Comparison of ENCODE assay signal across 8 cellular contexts in the genomic region with DNA sequence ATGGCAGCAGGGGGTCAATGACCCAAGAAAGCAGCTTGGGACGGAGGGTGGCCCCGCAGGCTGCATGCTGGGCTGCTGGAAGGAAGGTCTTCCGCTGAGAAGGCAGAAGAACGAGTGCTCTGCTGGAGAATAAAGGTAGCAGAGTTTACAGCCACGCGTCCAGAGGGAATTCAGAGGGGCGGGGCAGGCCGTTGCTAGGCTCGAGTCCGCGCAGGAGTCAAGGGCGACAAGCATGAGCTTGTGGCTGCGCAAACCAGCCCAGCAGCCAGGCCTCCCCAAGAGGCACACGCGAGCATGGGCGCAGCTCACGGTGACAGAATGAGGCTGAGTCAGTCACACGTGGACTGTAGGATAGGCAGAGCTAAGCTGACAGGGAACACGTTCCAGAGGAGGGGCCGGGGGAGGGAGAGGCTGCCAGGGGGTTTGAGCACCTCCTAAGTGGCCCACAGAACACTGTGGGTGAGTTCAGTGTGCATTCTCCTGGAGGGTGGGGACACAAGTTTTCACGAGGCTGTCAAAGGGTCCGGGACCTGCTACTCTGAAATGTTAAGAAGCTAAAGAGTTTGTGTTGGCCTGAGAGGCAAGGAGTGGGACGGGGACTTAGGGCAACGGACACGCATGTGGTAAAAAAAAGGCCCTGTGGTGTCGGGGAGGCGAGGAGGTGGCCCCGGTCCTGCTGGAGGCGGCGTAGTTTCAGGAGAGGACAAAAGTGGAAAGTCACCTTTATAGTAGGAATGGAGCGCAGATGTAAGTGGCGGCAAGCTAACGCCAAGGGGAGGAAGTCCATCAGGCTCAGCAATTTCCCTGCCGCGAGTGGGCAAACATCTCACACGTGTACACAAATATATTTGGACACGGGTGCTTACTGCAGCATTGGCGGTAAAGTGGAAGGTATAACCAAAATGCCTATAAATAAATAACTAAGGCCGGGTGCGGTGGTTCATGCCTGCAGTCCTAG. TPM values are rescaled to one million over a fixed set of nuclear protein-coding genes. Genes with fewer than 3 reads are reported as not detected.
DNase-seq lines count a peak whose midpoint lies in the region; ATAC-seq, FAIRE-seq and TF ChIP-seq lines count a peak whose summit lies in the region.

No MANE protein-coding gene starts in this region.

- no peaks in the 10 kb centered on the region for H3K9me3 Mint-ChIP-seq in stimulated activated naive CD8-positive, alpha-beta T cell treated with anti-CD3 and anti-CD28 coated beads, Interleukin-15, amount 100 ng/mL, for 72 hours

- peaks cover 46% of the 10 kb centered on the region for H3K4me1 ChIP-seq in keratinocyte (ENCODE audit: control insufficient read depth, extremely low read depth, insufficient read depth, low read length)
- peaks cover 0 to 12% of the 10 kb centered on the region in 2 donors for H3K4me1 ChIP-seq in small intestine (ENCODE audit: control insufficient read depth in 2 of 2, insufficient read depth in 1 of 2, low read depth in 1 of 2, low read length in 1 of 2)

- no peaks in the 10 kb centered on the region for H4K20me1 ChIP-seq in keratinocyte (ENCODE audit: control insufficient read depth, extremely low read depth, insufficient read depth, low read length)

- no peaks in the 10 kb centered on the region for H3K9me1 ChIP-seq in keratinocyte (ENCODE audit: control insufficient read depth, extremely low read depth, insufficient read depth, low read length)

- peak in 1 of 3 experiments; percentile 33 for TF ChIP-seq CTCF in keratinocyte (optimal IDR thresholded peaks at IDR 0.05 in 1 of 3, IDR thresholded peaks at IDR 0.05 in 1 of 3, conservative IDR thresholded peaks at IDR 0.05 in 1 of 3; ENCODE audit: extremely low read depth in 1 of 3, insufficient read depth in 2 of 3, low read length in 3 of 3)

- H3K27me3 ChIP-seq in keratinocyte (ENCODE audit: control insufficient read depth, extremely low read depth, insufficient read depth, low read length) (no peaks in the 10 kb centered on the region), small intestine (ENCODE audit: control insufficient read depth in 2 of 2, insufficient read depth in 2 of 2, low read length in 2 of 2) (no peaks in the 10 kb centered on the region)

- H3K27me3 Mint-ChIP-seq in stimulated activated naive CD8-positive, alpha-beta T cell treated with anti-CD3 and anti-CD28 coated beads, Interleukin-15, amount 100 ng/mL, for 72 hours, result no peaks in the 10 kb centered on the region

- dilution Hi-C loops in keratinocyte (cut with MboI; ENCODE audit: extremely low pct_ligation_motif_present, low sequenced_read_pairs), result no loop called here

- no peak overlapping the region for H3K4me3 Mint-ChIP-seq in stimulated activated naive CD8-positive, alpha-beta T cell treated with anti-CD3 and anti-CD28 coated beads, Interleukin-15, amount 100 ng/mL, for 72 hours

- FAIRE-seq in keratinocyte (lab: Jason Lieb, UNC) (peak; percentile 80), small intestine (lab: Jason Lieb, UNC) (no peak)

- H3K4me2 ChIP-seq in keratinocyte (ENCODE audit: control insufficient read depth, extremely low read depth, insufficient read depth, low read depth, low read length), result peak overlapping the region; percentile 89

- peak overlapping the region; percentile 87 for H3K9ac ChIP-seq in keratinocyte (ENCODE audit: control insufficient read depth, extremely low read depth, insufficient read depth, low read length)

- H2AFZ ChIP-seq in keratinocyte (ENCODE audit: control insufficient read depth, low read length), result peak overlapping the region; percentile 64

- H3K27ac ChIP-seq in keratinocyte (ENCODE audit: control insufficient read depth, insufficient read depth, low read length), result peak overlapping the region; percentile 96
- peak overlapping the region; percentile 14 to 73 for H3K27ac ChIP-seq in small intestine (ENCODE audit: low read depth in 1 of 2, low read length in 1 of 2)

- DNase-seq in D341Med (ENCODE audit: low spot score) (peak; percentile 47), NCI-H1930 (lab: John Stamatoyannopoulos, UW) (peak; percentile 4 to 35), T47D (ENCODE audit: low read depth in 1 of 2, low spot score in 1 of 2) (peak; percentile 40 to 89), keratinocyte (ENCODE audit: low read depth, low spot score) (peak; percentile 94), small intestine (peak; percentile 88), activated gamma-delta T cell treated with Interleukin-2 at 50 U/mL for 16 hours (no peak)
- no peak for DNase-seq in stimulated activated naive CD8-positive, alpha-beta T cell treated with anti-CD3 and anti-CD28 coated beads, Interleukin-15, amount 100 ng/mL, for 72 hours

- H3K4me3 ChIP-seq in keratinocyte (ENCODE audit: control insufficient read depth in 2 of 3, extremely low read depth in 1 of 3, insufficient read depth in 2 of 3, low read depth in 1 of 3, low read length in 3 of 3) (peak overlapping the region; percentile 15 to 67 (median 58)), small intestine (ENCODE audit: low read depth in 1 of 2, low read length in 2 of 2) (no peak overlapping the region)

- WGBS in small intestine, 3 donors, result 41 to 50% (median 50%) methylated on average over 40 of the region's 40 CpGs

- H3K79me2 ChIP-seq in keratinocyte (ENCODE audit: control insufficient read depth, insufficient read depth, low read length), result peaks cover 37% of the 10 kb centered on the region

- H3K4me1 Mint-ChIP-seq in stimulated activated naive CD8-positive, alpha-beta T cell treated with anti-CD3 and anti-CD28 coated beads, Interleukin-15, amount 100 ng/mL, for 72 hours, result peaks cover 14% of the 10 kb centered on the region

- H3K36me3 ChIP-seq in keratinocyte (ENCODE audit: control insufficient read depth in 2 of 2, extremely low read depth in 1 of 2, insufficient read depth in 2 of 2, low read length in 2 of 2) (no peaks in the 10 kb centered on the region), small intestine (ENCODE audit: control insufficient read depth in 2 of 2, insufficient read depth in 2 of 2, low read length in 2 of 2) (no peaks in the 10 kb centered on the region)

- in situ Hi-C loops in T47D (cut with HindIII; ENCODE audit: low pct_unique_long_range_greater_than_20kb, low sequenced_read_pairs), result no loop called here

- H3K9me3 ChIP-seq in keratinocyte (ENCODE audit: control insufficient read depth, low read depth, low read length) (no peaks in the 10 kb centered on the region), small intestine (ENCODE audit: control insufficient read depth, low read depth) (no peaks in the 10 kb centered on the region)

- ATAC-seq in GM19324 (IDR thresholded peaks at IDR 0.05; ENCODE audit: low FRiP score, unreplicated experiment), result no peak
- ATAC-seq in stimulated activated naive CD8-positive, alpha-beta T cell treated with anti-CD3 and anti-CD28 coated beads, Interleukin-15, amount 100 ng/mL, for 72 hours, result no peak

- no peak overlapping the region for H3K27ac Mint-ChIP-seq in stimulated activated naive CD8-positive, alpha-beta T cell treated with anti-CD3 and anti-CD28 coated beads, Interleukin-15, amount 100 ng/mL, for 72 hours

RNA-seq across cellular contexts. Expression of a gene that starts 17.7 kb away (rescaled TPM):
- 5.8 to 7.3 TPM (median 5.9 TPM) in 3 replicates for polyA plus RNA-seq in keratinocyte
- polyA plus RNA-seq in keratinocyte (2011; ENCODE audit: low read depth), result 4.7 TPM
- polyA plus RNA-seq in keratinocyte (2011; cell fraction: cytosol; rRNA removed), result 3.4 and 7.4 TPM in 2 replicates
- polyA plus RNA-seq in keratinocyte (2011; cell fraction: nucleus; rRNA removed), result 11.0 and 15.6 TPM in 2 replicates
- polyA plus RNA-seq in keratinocyte (2012; ENCODE audit: low replicate concordance), result 6.1 and 6.7 TPM in 2 replicates
- 6.1 to 38.4 TPM (median 6.6 TPM) in 3 replicates for polyA minus RNA-seq in keratinocyte
- polyA minus RNA-seq in keratinocyte (2011; cell fraction: cytosol; rRNA and poly(A)+ RNA removed), result 16.3 TPM
- polyA minus RNA-seq in keratinocyte (2011; cell fraction: nucleus; rRNA and poly(A)+ RNA removed), result 12.3 and 13.0 TPM in 2 replicates
- polyA plus RNA-seq in small intestine, result 1 to 10 TPM; 1.1 to 2.8 (median 1.8) TPM

RNA-seq across cellular contexts. Expression of a gene that starts 42.9 kb away (rescaled TPM):
- not detected in 3 replicates for polyA plus RNA-seq in keratinocyte
- polyA plus RNA-seq in keratinocyte (2011; ENCODE audit: low read depth), result not detected
- polyA plus RNA-seq in keratinocyte (2011; cell fraction: cytosol; rRNA removed), result not detected in 2 replicates
- polyA plus RNA-seq in keratinocyte (2011; cell fraction: nucleus; rRNA removed), result 0.05 TPM in 1 of 2 replicates, not detected in the other
- not detected in 2 replicates for polyA plus RNA-seq in keratinocyte (2012; ENCODE audit: low replicate concordance)
- polyA minus RNA-seq in keratinocyte, result not detected in 3 replicates
- not detected for polyA minus RNA-seq in keratinocyte (2011; cell fraction: cytosol; rRNA and poly(A)+ RNA removed)
- not detected in 2 replicates for polyA minus RNA-seq in keratinocyte (2011; cell fraction: nucleus; rRNA and poly(A)+ RNA removed)
- polyA plus RNA-seq in small intestine, result under 1 TPM in 1 of 3 donors, not detected in 2; 0.27 TPM

Comparison
In these comparisons a context has a peak if more than half of its experiments do, and no peak if none do; other contexts are left out.
1. DNase-seq: peak in D341Med (single experiment), NCI-H1930 (2 of 2), T47D (2 of 2), keratinocyte (single experiment) and small intestine (single experiment); none in activated gamma-delta T cell treated with Interleukin-2 at 50 U/mL for 16 hours (single experiment) and stimulated activated naive CD8-positive, alpha-beta T cell treated with anti-CD3 and anti-CD28 coated beads, Interleukin-15, amount 100 ng/mL, for 72 hours (0 of 2).
2. H3K4me3 ChIP-seq: peak in keratinocyte (3 of 3); none in small intestine (0 of 2).